ENCODE assay signal across 17 cellular contexts in genomic region chr22:50046019-50046415, GRCh38. TPM values are rescaled to one million over a fixed set of nuclear protein-coding genes. Genes with fewer than 3 reads are reported as not detected.
DNase-seq lines count a peak whose midpoint lies in the region; ATAC-seq and TF ChIP-seq lines count a peak whose summit lies in the region.
"Had no signal": no experiment of that assay in that cellular context is flagged by ENCODE, and none has a peak within 500 bp of the region (broad histone marks: within the 10 kb centered on the region; RNA-seq: fewer than 3 reads in every experiment).

No MANE protein-coding gene starts in this region.

- H3K4me3 Mint-ChIP-seq in stimulated activated naive CD8-positive, alpha-beta T cell treated with anti-CD3 and anti-CD28 coated beads, Interleukin-15, amount 100 ng/mL, for 72 hours: no peak overlapping the region
- no peak overlapping the region for H3K4me3 Mint-ChIP-seq in chondrocyte (ENCODE audit: unreplicated experiment)
- H3K4me3 Mint-ChIP-seq: CD4-positive, CD25-positive, alpha-beta regulatory T cell; H9 had no signal

- H3K4me1 Mint-ChIP-seq in stimulated activated naive CD8-positive, alpha-beta T cell treated with anti-CD3 and anti-CD28 coated beads, Interleukin-15, amount 100 ng/mL, for 72 hours: peaks cover 15% of the 10 kb centered on the region
- H3K4me1 Mint-ChIP-seq in chondrocyte (ENCODE audit: low read depth): peaks cover 8% of the 10 kb centered on the region
- H3K4me1 Mint-ChIP-seq: H9 had no signal

- no peaks in the 10 kb centered on the region for H3K4me1 ChIP-seq in colonic mucosa
- H3K4me1 ChIP-seq: BE2C, Caco-2 had no signal

- no peaks in the 10 kb centered on the region for H3K9me3 Mint-ChIP-seq in stimulated activated naive CD8-positive, alpha-beta T cell treated with anti-CD3 and anti-CD28 coated beads, Interleukin-15, amount 100 ng/mL, for 72 hours
- peaks cover 12% of the 10 kb centered on the region for H3K9me3 Mint-ChIP-seq in chondrocyte (ENCODE audit: low read depth)
- H3K9me3 Mint-ChIP-seq: H9, IgD-negative memory B cell had no signal

- DNase-seq in stimulated activated naive CD8-positive, alpha-beta T cell treated with anti-CD3 and anti-CD28 coated beads, Interleukin-15, amount 100 ng/mL, for 72 hours: no peak
- no peak for DNase-seq in stimulated activated naive CD8-positive, alpha-beta T cell treated with anti-CD3 and anti-CD28 coated beads, Interleukin-15, Interleukin-2, amounts not matched to agents 100 U/mL and 50 U/mL, for 24 hours
- DNase-seq in chondrocyte (ENCODE audit: low spot score): peak; percentile 75
- peak; percentile 74 for DNase-seq in posterior vena cava (ENCODE audit: low spot score)
- no peak for DNase-seq in RKO (ENCODE audit: low spot score)
- no peak for DNase-seq in NCI-H2196 (lab: John Stamatoyannopoulos, UW; ENCODE audit: unreplicated experiment)
- no peak for DNase-seq in colonic mucosa
- DNase-seq: C1 segment of cervical spinal cord; Caco-2; CD4-positive, CD25-positive, alpha-beta regulatory T cell; GOT3; H9 had no signal

- H3K27ac ChIP-seq in colonic mucosa: no peak overlapping the region
- H3K27ac ChIP-seq: 22Rv1 had no signal

- no peak overlapping the region for H3K9ac ChIP-seq in colonic mucosa (ENCODE audit: low read depth in 2 of 2, low read length in 2 of 2)

- TF ChIP-seq CTCF in chondrocyte (IDR thresholded peaks at IDR 0.05) (no peak), colonic mucosa (IDR thresholded peaks at IDR 0.05) (no peak)

- intact Hi-C loops in posterior vena cava (cut with DNase I): no loop called here
- intact Hi-C loops in colonic mucosa (cut with DNase I): no loop called here

- peaks cover 50% of the 10 kb centered on the region for H3K27me3 Mint-ChIP-seq in stimulated activated naive CD8-positive, alpha-beta T cell treated with anti-CD3 and anti-CD28 coated beads, Interleukin-15, amount 100 ng/mL, for 72 hours
- peaks cover 4% of the 10 kb centered on the region for H3K27me3 Mint-ChIP-seq in chondrocyte (ENCODE audit: low read depth)

- H3K36me3 ChIP-seq in colonic mucosa: no peaks in the 10 kb centered on the region
- H3K36me3 ChIP-seq: BE2C had no signal

- peak; percentile 10 for ATAC-seq in stimulated activated naive CD8-positive, alpha-beta T cell treated with anti-CD3 and anti-CD28 coated beads, Interleukin-15, amount 100 ng/mL, for 72 hours
- no peak for ATAC-seq in stimulated activated naive CD8-positive, alpha-beta T cell treated with anti-CD3 and anti-CD28 coated beads, Interleukin-15, Interleukin-2, amounts not matched to agents 100 U/mL and 50 U/mL, for 24 hours
- ATAC-seq: HepG2 had no signal

- H3K27me3 ChIP-seq in colonic mucosa: no peaks in the 10 kb centered on the region
- H3K27me3 ChIP-seq: BE2C had no signal

- no peak overlapping the region for H3K27ac Mint-ChIP-seq in stimulated activated naive CD8-positive, alpha-beta T cell treated with anti-CD3 and anti-CD28 coated beads, Interleukin-15, amount 100 ng/mL, for 72 hours
- no peak overlapping the region for H3K27ac Mint-ChIP-seq in chondrocyte (ENCODE audit: unreplicated experiment)
- H3K27ac Mint-ChIP-seq: CD4-positive, CD25-positive, alpha-beta regulatory T cell; H9; IgD-negative memory B cell had no signal

- no peak overlapping the region for H3K4me3 ChIP-seq in colonic mucosa

- no peaks in the 10 kb centered on the region for H3K9me3 ChIP-seq in colonic mucosa
- H3K9me3 ChIP-seq: BE2C, Caco-2 had no signal

- peaks cover 3% of the 10 kb centered on the region for H3K36me3 Mint-ChIP-seq in chondrocyte (ENCODE audit: low read depth)
- H3K36me3 Mint-ChIP-seq: CD4-positive, CD25-positive, alpha-beta regulatory T cell had no signal

RNA-seq across cellular contexts. Expression of gene TTLL8, which starts 12.1 kb away (rescaled TPM):
- not detected in 3 replicates for total RNA-seq in chondrocyte
- not detected for total RNA-seq in posterior vena cava
- not detected for total RNA-seq in colonic mucosa
- total RNA-seq: A673; Caco-2; CD4-positive, CD25-positive, alpha-beta regulatory T cell; H9; HepG2 had no signal

RNA-seq across cellular contexts. Expression of gene IL17REL, which starts 33.5 kb away (rescaled TPM):
- 0.17 to 0.23 TPM in 2 of 3 replicates, not detected in the other for total RNA-seq in chondrocyte
- not detected for total RNA-seq in posterior vena cava
- under 1 TPM; 0.11 to 0.22 TPM for total RNA-seq in colonic mucosa
- total RNA-seq: A673, Caco-2, HepG2 had no signal

RNA-seq across cellular contexts. Expression of gene MLC1, which starts 39.2 kb away (rescaled TPM):
- total RNA-seq in chondrocyte: 0.38 to 0.77 TPM (median 0.50 TPM) in 3 replicates
- under 1 TPM; 0.19 to 0.28 TPM for total RNA-seq in posterior vena cava
- total RNA-seq in colonic mucosa: not detected
- total RNA-seq: H9, HepG2 had no signal

RNA-seq across cellular contexts. Expression of gene MOV10L1, which starts 43.8 kb away (rescaled TPM):
- total RNA-seq in chondrocyte: 0.51 to 1.1 TPM (median 1.1 TPM) in 3 replicates
- total RNA-seq in posterior vena cava: under 1 TPM; 0.43 to 0.56 TPM
- total RNA-seq in colonic mucosa: under 1 TPM; 0.27 to 0.50 TPM
- total RNA-seq: A673; Caco-2; CD4-positive, CD25-positive, alpha-beta regulatory T cell; H9 had no signal

Comparison
In these comparisons a context has a peak if more than half of its experiments do, and no peak if none do; other contexts are left out.
1. DNase-seq: peak in chondrocyte (single experiment) and posterior vena cava (single experiment); none in stimulated activated naive CD8-positive, alpha-beta T cell treated with anti-CD3 and anti-CD28 coated beads, Interleukin-15, amount 100 ng/mL, for 72 hours (0 of 2), stimulated activated naive CD8-positive, alpha-beta T cell treated with anti-CD3 and anti-CD28 coated beads, Interleukin-15, Interleukin-2, amounts not matched to agents 100 U/mL and 50 U/mL, for 24 hours (single experiment), RKO (single experiment), NCI-H2196 (single experiment) and colonic mucosa (single experiment).